In the genomic region with DNA sequence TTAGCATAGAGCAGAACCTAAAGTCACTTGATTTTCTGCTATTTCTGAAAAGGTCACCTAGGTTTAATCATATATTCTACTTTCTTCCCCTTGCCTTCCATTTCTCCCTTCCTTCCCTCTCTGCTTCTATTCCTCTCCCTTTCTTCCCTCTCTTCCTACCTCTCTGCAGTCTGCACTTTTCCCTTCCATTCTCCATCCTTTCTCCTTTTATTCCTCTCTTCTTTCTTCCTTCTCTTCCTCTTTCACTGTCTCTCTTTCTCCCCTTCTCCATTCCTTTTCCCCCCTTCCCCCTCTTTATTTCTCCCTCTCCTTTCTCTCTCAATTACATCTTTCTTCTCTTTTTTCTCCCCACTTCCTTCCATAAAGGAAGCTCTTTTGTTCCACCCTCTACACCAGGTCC, we compare ENCODE assay signal across 34 cellular contexts.
"Had no signal": no experiment of that assay in that cellular context is flagged by ENCODE, and none has a peak within 500 bp of the region (broad histone marks: within the 10 kb centered on the region; RNA-seq: fewer than 3 reads in every experiment).

No MANE protein-coding gene starts in this region.

- H3K9me3 ChIP-seq: MG63 had no signal

- H3K4me3 ChIP-seq: MG63 had no signal

- H3K27me3 ChIP-seq: MG63 had no signal

- DNase-seq: Karpas-422, Kasumi-1, MG63, MM.1S, MV-4-11, NCI-H1048, NCI-H1092, NCI-H1092 treated with DMSO at 0.1 percent for 48 hours, NCI-H1105, NCI-H1105 treated with DMSO at 0.1 percent for 48 hours, NCI-H1417, NCI-H1417 treated with DMSO at 0.1 percent for 48 hours, NCI-H1436, NCI-H1436 treated with DMSO at 0.1 percent for 48 hours, NCI-H146, NCI-H1694, NCI-H1694 treated with DMSO at 0.1 percent for 48 hours, NCI-H187, NCI-H187 treated with DMSO at 0.1 percent for 48 hours, NCI-H1930, NCI-H2029, NCI-H2029 treated with DMSO at 0.1 percent for 48 hours, NCI-H2081, NCI-H2081 treated with DMSO at 0.1 percent for 48 hours, NCI-H2107, NCI-H2171, NCI-H2171 treated with DMSO at 0.1 percent for 48 hours, NCI-H2227 treated with DMSO at 0.1 percent for 48 hours, NCI-H226, NCI-H345, NCI-H446, NCI-H446 treated with DMSO at 0.1 percent for 48 hours, NCI-H510A, NCI-H510A treated with DMSO at 0.1 percent for 48 hours had no signal

- H3K36me3 ChIP-seq: MG63 had no signal
